ENCODE assay signal across 22 cellular contexts in genomic region chr17:72219824-72220473, GRCh38.
DNase-seq lines count a peak whose midpoint lies in the region; ATAC-seq and TF ChIP-seq lines count a peak whose summit lies in the region.
"Had no signal": no experiment of that assay in that cellular context is flagged by ENCODE, and none has a peak within 500 bp of the region (broad histone marks: within the 10 kb centered on the region; RNA-seq: fewer than 3 reads in every experiment).

No MANE protein-coding gene starts in this region.

- H3K4me1 Mint-ChIP-seq in endothelial cell (ENCODE audit: unreplicated experiment) (peaks cover 10% of the 10 kb centered on the region), mesothelial cell of epicardium (peaks cover 13% of the 10 kb centered on the region)
- H3K4me1 Mint-ChIP-seq: activated CD4-positive, alpha-beta T cell treated with anti-CD3 and anti-CD28 coated beads, Interleukin-2, amount 10 ng/mL, durations not matched to agents 7 days and 5 days had no signal

- H3K27ac ChIP-seq in cardiac muscle cell (no peak overlapping the region), stomach (no peak overlapping the region)
- H3K27ac ChIP-seq: BLaER1 treated with 17β-estradiol and CSF1 and Interleukin-3, amounts not matched to agents 10 nM and 100 nM; foreskin keratinocyte; PC-9; SK-N-MC had no signal

- TF ChIP-seq CTCF in cardiac muscle cell (IDR thresholded peaks at IDR 0.05; ENCODE audit: low read depth, low read length) (no peak), endothelial cell (IDR thresholded peaks at IDR 0.05; ENCODE audit: unreplicated experiment) (no peak), mesothelial cell of epicardium (IDR thresholded peaks at IDR 0.05; ENCODE audit: unreplicated experiment) (no peak), stomach (IDR thresholded peaks at IDR 0.05) (no peak)

- no peak for TF ChIP-seq POLR2A in stomach (IDR thresholded peaks at IDR 0.05)

- DNase-seq in cardiac muscle cell (ENCODE audit: low read depth in 1 of 2, low spot score in 1 of 2) (peak in 1 of 2 donors; percentile 2), left ventricle myocardium superior (no peak), endothelial cell (ENCODE audit: low spot score) (peak; percentile 13), mesothelial cell of epicardium (ENCODE audit: low spot score in 2 of 2, unreplicated experiment in 2 of 2) (no peak), stomach (no peak), kidney glomerular epithelial cell (lab: John Stamatoyannopoulos, UW) (no peak), NCI-H2081 (lab: John Stamatoyannopoulos, UW) (no peak)
- DNase-seq: 8988T; activated CD4-positive, alpha-beta T cell treated with anti-CD3 and anti-CD28 coated beads, Interleukin-2, amount 10 ng/mL, durations not matched to agents 7 days and 5 days; activated naive CD4-positive, alpha-beta T cell treated with anti-CD3 and anti-CD28 coated beads for 36 hours; activated T-cell treated with anti-CD3 and anti-CD28 coated beads for 4 hours; central memory CD4-positive, alpha-beta T cell; DMS153; foreskin keratinocyte; mucosa of descending colon; NCI-H748 treated with DMSO at 0.1 percent for 48 hours; PC-9; stimulated activated CD4-positive, alpha-beta T cell treated with anti-CD3 and anti-CD28 coated beads, Interleukin-12 subunit alpha, Interleukin-12 subunit beta, amount 100 ng/mL, for 4 hours; stimulated activated naive CD4-positive, alpha-beta T cell had no signal

- H3K9me3 ChIP-seq in cardiac muscle cell (ENCODE audit: low read depth) (no peaks in the 10 kb centered on the region), stomach (no peaks in the 10 kb centered on the region)
- H3K9me3 ChIP-seq: BLaER1 treated with 17β-estradiol and CSF1 and Interleukin-3, amounts not matched to agents 10 nM and 100 nM; mucosa of descending colon had no signal

- ATAC-seq in left ventricle myocardium superior (no peak), HG02610 (IDR thresholded peaks at IDR 0.05; ENCODE audit: unreplicated experiment) (no peak)

- no peaks in the 10 kb centered on the region for H3K36me3 ChIP-seq in cardiac muscle cell
- H3K36me3 ChIP-seq in stomach: no peaks in the 10 kb centered on the region
- H3K36me3 ChIP-seq: BLaER1 treated with 17β-estradiol and CSF1 and Interleukin-3, amounts not matched to agents 10 nM and 100 nM had no signal

- intact Hi-C loops in left ventricle myocardium superior (cut with micrococcal nuclease) (no loop called here), stomach (cut with DNase I; ENCODE audit: low total_unique reads) (no loop called here)

- H3K4me1 ChIP-seq in cardiac muscle cell (ENCODE audit: low read depth): no peaks in the 10 kb centered on the region
- peaks cover 0 to 12% (median 9%) of the 10 kb centered on the region in 4 donors for H3K4me1 ChIP-seq in stomach
- H3K4me1 ChIP-seq: BLaER1 treated with 17β-estradiol and CSF1 and Interleukin-3, amounts not matched to agents 10 nM and 100 nM; foreskin keratinocyte had no signal

- WGBS in stomach, 5 donors: 12 to 23% (median 18%) methylated on average over 22 of the region's 22 CpGs

- H3K9me3 Mint-ChIP-seq in endothelial cell (ENCODE audit: unreplicated experiment) (no peaks in the 10 kb centered on the region), mesothelial cell of epicardium (no peaks in the 10 kb centered on the region)
- H3K9me3 Mint-ChIP-seq: activated CD4-positive, alpha-beta T cell treated with anti-CD3 and anti-CD28 coated beads, Interleukin-2, amount 10 ng/mL, durations not matched to agents 7 days and 5 days had no signal

- H3K4me3 Mint-ChIP-seq in endothelial cell (ENCODE audit: unreplicated experiment) (peak overlapping the region; percentile 72), mesothelial cell of epicardium (peak overlapping the region; percentile 69)
- H3K4me3 Mint-ChIP-seq: activated CD4-positive, alpha-beta T cell treated with anti-CD3 and anti-CD28 coated beads, Interleukin-2, amount 10 ng/mL, durations not matched to agents 7 days and 5 days; activated naive CD4-positive, alpha-beta T cell treated with anti-CD3 and anti-CD28 coated beads for 36 hours had no signal

- H3K27me3 ChIP-seq in cardiac muscle cell: peaks cover 61% of the 10 kb centered on the region
- H3K27me3 ChIP-seq in stomach: peaks cover 0 to 29% (median 14%) of the 10 kb centered on the region in 3 donors
- H3K27me3 ChIP-seq: BLaER1 treated with 17β-estradiol and CSF1 and Interleukin-3, amounts not matched to agents 10 nM and 100 nM had no signal

- no peak overlapping the region for H3K27ac Mint-ChIP-seq in endothelial cell (ENCODE audit: unreplicated experiment)
- no peak overlapping the region for H3K27ac Mint-ChIP-seq in mesothelial cell of epicardium
- H3K27ac Mint-ChIP-seq: activated CD4-positive, alpha-beta T cell treated with anti-CD3 and anti-CD28 coated beads, Interleukin-2, amount 10 ng/mL, durations not matched to agents 7 days and 5 days; activated naive CD4-positive, alpha-beta T cell treated with anti-CD3 and anti-CD28 coated beads for 36 hours had no signal

- H3K4me3 ChIP-seq in cardiac muscle cell: peak overlapping the region; percentile 18
- H3K4me3 ChIP-seq in stomach: peak overlapping the region in 3 of 4 donors; percentile 6 to 14 (median 10)
- H3K4me3 ChIP-seq: BLaER1 treated with 17β-estradiol and CSF1 and Interleukin-3, amounts not matched to agents 10 nM and 100 nM; mucosa of descending colon; PC-9; SK-N-MC had no signal

- H3K36me3 Mint-ChIP-seq in endothelial cell (ENCODE audit: low read depth, unreplicated experiment) (no peaks in the 10 kb centered on the region), mesothelial cell of epicardium (no peaks in the 10 kb centered on the region)

- H3K27me3 Mint-ChIP-seq in endothelial cell (ENCODE audit: unreplicated experiment) (peaks cover 5% of the 10 kb centered on the region), mesothelial cell of epicardium (ENCODE audit: low read depth) (peaks cover 49% of the 10 kb centered on the region)

- no peak for TF ChIP-seq EP300 in stomach (IDR thresholded peaks at IDR 0.05)
